Comparison of ENCODE assay signal across 16 cellular contexts in genomic region chr15:53384417-53384816, GRCh38.
A peak's percentile ranks its signal among the peaks of the same experiment; 100 is the strongest.
DNase-seq lines count a peak whose midpoint lies in the region; ATAC-seq, FAIRE-seq and TF ChIP-seq lines count a peak whose summit lies in the region.
"Had no signal": no experiment of that assay in that cellular context is flagged by ENCODE, and none has a peak within 500 bp of the region (broad histone marks: within the 10 kb centered on the region; RNA-seq: fewer than 3 reads in every experiment).

No MANE protein-coding gene starts in this region.

- H3K36me3 ChIP-seq in SU-DHL-6 (ENCODE audit: low read length) (no peaks in the 10 kb centered on the region), left lung (no peaks in the 10 kb centered on the region)
- H3K36me3 ChIP-seq: cardiac muscle cell, SJSA1 had no signal

- H3K27ac ChIP-seq in SU-DHL-6 (ENCODE audit: low read depth, low read length) = no peak overlapping the region
- H3K27ac ChIP-seq in left lung = no peak overlapping the region
- H3K27ac ChIP-seq: cardiac muscle cell, SJSA1, skin epidermis had no signal

- H3K27me3 ChIP-seq in SU-DHL-6 (ENCODE audit: low read length) = no peaks in the 10 kb centered on the region
- no peaks in the 10 kb centered on the region for H3K27me3 ChIP-seq in left lung
- H3K27me3 ChIP-seq: cardiac muscle cell, SJSA1 had no signal

- no peak overlapping the region for H3K9ac ChIP-seq in SU-DHL-6 (ENCODE audit: low read length)

- H3K9me3 ChIP-seq in SU-DHL-6 (ENCODE audit: insufficient read depth, low read length) (no peaks in the 10 kb centered on the region), left lung (no peaks in the 10 kb centered on the region)
- H3K9me3 ChIP-seq: SJSA1 had no signal

- no peaks in the 10 kb centered on the region for H3F3A ChIP-seq in SU-DHL-6 (ENCODE audit: insufficient read depth)

- no peaks in the 10 kb centered on the region for H3K9me2 ChIP-seq in SU-DHL-6 (replicated peaks; ENCODE audit: insufficient read depth, low read length)

- ATAC-seq in left lung = peak; percentile 52
- no peak for ATAC-seq in GM19455 (IDR thresholded peaks at IDR 0.05; ENCODE audit: unreplicated experiment)
- no peak for ATAC-seq in GM19463 (IDR thresholded peaks at IDR 0.05; ENCODE audit: unreplicated experiment)
- ATAC-seq: esophagus mucosa had no signal

- DNase-seq in D721Med (ENCODE audit: insufficient read length, low spot score) (no peak), HT-29 (ENCODE audit: low spot score) (peak; percentile 78), left lung (peak in 1 of 2 donors; percentile 44), amniotic stem cell (lab: John Stamatoyannopoulos, UW) (no peak), NCI-H1048 (lab: John Stamatoyannopoulos, UW) (no peak)
- DNase-seq: activated CD4-positive, alpha-beta T cell treated with anti-CD3 and anti-CD28 coated beads for 4 hours; CD4-positive, CD25-positive, alpha-beta regulatory T cell; naive B cell; NCI-H2107 had no signal

- H3K4me3 ChIP-seq in SU-DHL-6 (ENCODE audit: insufficient read depth, low read length, poor library complexity, severe bottlenecking) = no peak overlapping the region
- H3K4me3 ChIP-seq in left lung = no peak overlapping the region
- H3K4me3 ChIP-seq: cardiac muscle cell, SJSA1, skin epidermis had no signal

- no peaks in the 10 kb centered on the region for H3K4me1 ChIP-seq in left lung
- H3K4me1 ChIP-seq: SJSA1 had no signal

- H2AFZ ChIP-seq in SU-DHL-6 (ENCODE audit: low read depth, low read length, severe bottlenecking) = no peak overlapping the region

- no peak for FAIRE-seq in D721Med (lab: Jason Lieb, UNC)

- intact Hi-C loops in left lung (cut with DNase I) = loop anchor here in 1 of 2 donors (10.0 kb wide), 1 partner anchor 60 kb away; no protein-coding TSS in a partner anchor

- H4K20me1 ChIP-seq in SU-DHL-6 (ENCODE audit: low read depth, low read length) = no peaks in the 10 kb centered on the region

- H3K4me2 ChIP-seq in SU-DHL-6 (ENCODE audit: low read depth, low read length, poor library complexity, severe bottlenecking) = no peak overlapping the region

- no peaks in the 10 kb centered on the region for H3K79me2 ChIP-seq in SU-DHL-6 (ENCODE audit: insufficient read depth, low read length)

- TF ChIP-seq CTCF in D721Med (IDR thresholded peaks at IDR 0.05; ENCODE audit: insufficient read depth, missing control alignments) = peak; percentile 34
- TF ChIP-seq CTCF in SU-DHL-6 (IDR thresholded peaks at IDR 0.05; ENCODE audit: insufficient read depth, low read length, poor library complexity, severe bottlenecking) = peak; percentile 52
- TF ChIP-seq CTCF in left lung (IDR thresholded peaks at IDR 0.05) = no peak

Comparison
In these comparisons a context has a peak if more than half of its experiments do, and no peak if none do; other contexts are left out.
1. CTCF ChIP-seq: peak in D721Med (single experiment) and SU-DHL-6 (single experiment); none in left lung (0 of 2).